In the genomic region with DNA sequence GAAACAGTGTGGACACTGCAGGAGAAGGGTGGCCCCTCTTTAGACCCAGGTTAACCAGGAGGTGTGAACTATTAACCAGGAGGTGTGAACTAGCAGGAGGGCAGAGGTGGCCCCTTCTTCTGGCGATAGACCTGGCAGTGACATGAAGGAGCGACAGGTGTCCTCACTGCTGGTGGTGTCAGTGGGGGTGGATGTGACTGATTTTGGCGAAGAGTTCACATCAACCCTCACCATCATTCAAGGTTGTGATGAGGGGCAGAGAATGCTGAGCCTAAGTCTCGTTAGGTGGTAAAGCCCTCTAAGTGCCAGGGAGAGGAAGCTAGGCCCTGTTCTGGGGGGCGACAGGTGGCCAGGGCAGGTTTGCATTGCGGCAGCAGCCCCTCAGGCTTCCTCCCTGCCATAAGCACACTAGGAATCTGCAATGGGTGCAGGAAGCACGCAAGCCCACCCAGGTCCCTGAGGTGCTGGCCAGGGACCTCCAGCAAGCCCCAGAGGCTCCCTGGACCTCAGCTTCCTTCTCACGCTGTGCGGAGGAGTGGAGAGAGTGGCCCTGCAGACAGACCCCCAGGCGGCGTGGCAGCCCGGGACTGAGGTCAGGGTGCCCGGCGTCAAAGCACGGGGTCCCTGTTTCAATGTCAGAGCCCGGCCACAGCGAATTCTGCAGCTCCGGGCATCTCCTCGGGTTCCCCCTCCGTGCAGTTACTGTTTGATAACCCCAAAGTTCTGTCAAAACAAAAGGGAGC, we compare ENCODE assay signal across 1 cellular context.
TF ChIP-seq lines count a peak whose summit lies in the region.

No MANE protein-coding gene starts in this region.

TF ChIP-seq in HEK293T, 16 proteins besides CTCF, POLR2A, EP300 and RAD21 (continued from another document):
- TF ChIP-seq TARDBP (IDR thresholded peaks at IDR 0.05), result no peak
